Comparison of ENCODE assay signal across 12 cellular contexts in the genomic region with DNA sequence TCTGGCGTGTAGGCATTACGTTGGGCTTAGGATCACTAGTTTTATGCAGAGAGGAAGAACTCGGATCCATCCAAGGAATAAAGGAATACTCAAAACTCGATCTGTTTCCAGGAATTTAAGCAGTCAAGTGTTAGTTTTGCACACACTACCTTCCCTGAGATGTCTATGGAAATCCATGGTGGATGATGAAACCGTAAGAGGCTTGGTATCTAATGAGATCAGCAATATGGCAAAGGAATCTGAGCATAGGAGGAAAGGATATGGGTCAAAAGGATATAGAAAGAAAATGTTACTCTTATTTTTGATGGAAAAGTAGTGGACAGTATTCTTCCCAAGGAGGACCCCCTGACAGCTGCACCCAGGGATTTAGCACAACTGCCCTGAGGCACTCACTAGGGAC. TPM values are rescaled to one million over a fixed set of nuclear protein-coding genes. Genes with fewer than 3 reads are reported as not detected.
A peak's percentile ranks its signal among the peaks of the same experiment; 100 is the strongest.
DNase-seq lines count a peak whose midpoint lies in the region; ATAC-seq, FAIRE-seq and TF ChIP-seq lines count a peak whose summit lies in the region.
"Had no signal": no experiment of that assay in that cellular context is flagged by ENCODE, and none has a peak within 500 bp of the region (broad histone marks: within the 10 kb centered on the region; RNA-seq: fewer than 3 reads in every experiment).

No MANE protein-coding gene starts in this region.

- no peak for TF ChIP-seq EP300 in SK-N-SH (IDR thresholded peaks at IDR 0.05; ENCODE audit: borderline replicate concordance in 1 of 2, low read depth in 1 of 2, low read length in 1 of 2)
- no peak for TF ChIP-seq EP300 in stomach (IDR thresholded peaks at IDR 0.05)

- no peak for DNase-seq in SK-N-SH
- no peak for DNase-seq in activated naive CD8-positive, alpha-beta T cell treated with anti-CD3 and anti-CD28 coated beads, Interleukin-2, amount 10 ng/mL, durations not matched to agents 7 days and 5 days
- DNase-seq in left lung: no peak
- DNase-seq in stomach: no peak
- no peak for DNase-seq in nucleus accumbens (lab: John Stamatoyannopoulos, UW)
- DNase-seq in GM19239 (ENCODE audit: insufficient read length, low spot score): no peak
- DNase-seq in activated gamma-delta T cell (lab: John Stamatoyannopoulos, UW): no peak

- H3K27ac Mint-ChIP-seq in activated naive CD8-positive, alpha-beta T cell treated with anti-CD3 and anti-CD28 coated beads, Interleukin-2, amount 10 ng/mL, durations not matched to agents 7 days and 5 days: peak overlapping the region; percentile 42
- H3K27ac Mint-ChIP-seq: activated B cell treated with CpG ODN at 0.5 μM for 24 hours had no signal

- H3F3A ChIP-seq in SK-N-SH (replicated peaks; ENCODE audit: insufficient read depth): peaks cover 26% of the 10 kb centered on the region

- H3K27me3 ChIP-seq in SK-N-SH (ENCODE audit: insufficient read depth) (no peaks in the 10 kb centered on the region), left lung (no peaks in the 10 kb centered on the region), stomach (no peaks in the 10 kb centered on the region)

- no peaks in the 10 kb centered on the region for H3K9me3 Mint-ChIP-seq in activated naive CD8-positive, alpha-beta T cell treated with anti-CD3 and anti-CD28 coated beads, Interleukin-2, amount 10 ng/mL, durations not matched to agents 7 days and 5 days
- H3K9me3 Mint-ChIP-seq: activated B cell treated with CpG ODN at 0.5 μM for 24 hours; activated naive CD4-positive, alpha-beta T cell treated with anti-CD3 and anti-CD28 coated beads for 36 hours had no signal

- intact Hi-C loops in left lung (cut with DNase I): loop anchor here in 1 of 2 donors (5.0 kb wide), 1 partner anchor 187 kb away; the partner anchor contains the start of gene HIC1
- intact Hi-C loops in stomach (cut with DNase I; ENCODE audit: low total_unique reads): loop anchor here (5.0 kb wide), 1 partner anchor 187 kb away; the partner anchor contains the start of gene HIC1

- H3K36me3 ChIP-seq in SK-N-SH (replicated peaks in 1 of 2; ENCODE audit: control insufficient read depth in 1 of 2, insufficient read depth in 2 of 2, low read length in 1 of 2) (peaks cover 5 to 15% of the 10 kb centered on the region in 2 experiments), left lung (peaks cover 0 to 16% of the 10 kb centered on the region in 2 donors), stomach (peaks cover 12 to 26% (median 20%) of the 10 kb centered on the region in 4 donors)

- CTCF ChIA-PET in SK-N-SH (lab: Yijun Ruan, JAX): interaction anchor here (0.7 to 4.4 kb wide), 44 partner anchors 8 to 362 kb away, joined by 3 to 185 read pairs (median 10); partner anchors contain the start of genes DPH1, HIC1, OVCA2 and RTN4RL1

- no peaks in the 10 kb centered on the region for H3K9me3 ChIP-seq in SK-N-SH
- H3K9me3 ChIP-seq in left lung: no peaks in the 10 kb centered on the region
- no peaks in the 10 kb centered on the region for H3K9me3 ChIP-seq in stomach

- peaks cover 4% of the 10 kb centered on the region; the same call in 1 of the 2 replicates for H3K79me2 ChIP-seq in SK-N-SH (ENCODE audit: insufficient read depth)

- no peak for TF ChIP-seq RAD21 in SK-N-SH (IDR thresholded peaks at IDR 0.05; ENCODE audit: low read length)

- TF ChIP-seq CTCF in SK-N-SH (IDR thresholded peaks at IDR 0.05) (no peak), left lung (IDR thresholded peaks at IDR 0.05) (no peak), stomach (IDR thresholded peaks at IDR 0.05) (no peak)

- peaks cover 54% of the 10 kb centered on the region for H3K36me3 Mint-ChIP-seq in activated naive CD8-positive, alpha-beta T cell treated with anti-CD3 and anti-CD28 coated beads, Interleukin-2, amount 10 ng/mL, durations not matched to agents 7 days and 5 days

- peak overlapping the region; percentile 47 for H3K4me3 Mint-ChIP-seq in activated naive CD8-positive, alpha-beta T cell treated with anti-CD3 and anti-CD28 coated beads, Interleukin-2, amount 10 ng/mL, durations not matched to agents 7 days and 5 days
- H3K4me3 Mint-ChIP-seq: activated B cell treated with CpG ODN at 0.5 μM for 24 hours; activated naive CD4-positive, alpha-beta T cell treated with anti-CD3 and anti-CD28 coated beads for 36 hours had no signal

- no peak for FAIRE-seq in GM19239 (lab: Jason Lieb, UNC)
- FAIRE-seq: H54 had no signal

- H4K20me1 ChIP-seq in SK-N-SH (ENCODE audit: insufficient read depth): no peaks in the 10 kb centered on the region

- H3K27ac ChIP-seq in SK-N-SH (ENCODE audit: low read depth in 2 of 2, low read length in 1 of 2) (peak overlapping the region; percentile 18 to 67), left lung (peak overlapping the region; percentile 53 to 69), stomach (peak overlapping the region; percentile 14 to 74 (median 68))
- H3K27ac ChIP-seq: 22Rv1 had no signal

- no peaks in the 10 kb centered on the region for H3K9me2 ChIP-seq in SK-N-SH

- H3K4me1 Mint-ChIP-seq in activated naive CD8-positive, alpha-beta T cell treated with anti-CD3 and anti-CD28 coated beads, Interleukin-2, amount 10 ng/mL, durations not matched to agents 7 days and 5 days: peaks cover 57% of the 10 kb centered on the region

- no peak for TF ChIP-seq POLR2A in stomach (IDR thresholded peaks at IDR 0.05)

- no peak overlapping the region; the same call in 1 of the 2 replicates for H3K9ac ChIP-seq in SK-N-SH

- H3K4me2 ChIP-seq in SK-N-SH: no peak overlapping the region

- POLR2A ChIA-PET in SK-N-SH (lab: Yijun Ruan, JAX): no interaction called here
- POLR2A ChIA-PET in activated naive CD8-positive, alpha-beta T cell treated with anti-CD3 and anti-CD28 coated beads, Interleukin-2, amount 10 ng/mL, durations not matched to agents 7 days and 5 days (lab: Charles Lee): interaction anchor here (1.1 to 4.4 kb wide), 7 partner anchors 15 to 186 kb away, joined by 3 to 95 read pairs (median 4); partner anchors contain the start of gene HIC1

- WGBS in SK-N-SH (ENCODE audit: low lambda C conversion rate): 90% methylated on average over 5 of the region's 5 CpGs
- WGBS in stomach, 5 donors: 90 to 95% (median 91%) methylated on average over 5 of the region's 5 CpGs

- no peak overlapping the region for H2AFZ ChIP-seq in SK-N-SH (ENCODE audit: low read depth)

- no peak for ATAC-seq in SK-N-SH treated with all-trans-retinoic acid at 6 μM for 48 hours
- no peak for ATAC-seq in activated naive CD8-positive, alpha-beta T cell treated with anti-CD3 and anti-CD28 coated beads, Interleukin-2, amount 10 ng/mL, durations not matched to agents 7 days and 5 days (ENCODE audit: low read depth)
- ATAC-seq in left lung: no peak

- H3K4me3 ChIP-seq in SK-N-SH (ENCODE audit: low read depth in 2 of 2, low read length in 1 of 2): no peak overlapping the region
- H3K4me3 ChIP-seq in left lung: no peak overlapping the region
- H3K4me3 ChIP-seq in stomach: no peak overlapping the region

- peaks cover 7 to 13% of the 10 kb centered on the region in 2 experiments; a peak in 1 of 4 replicates for H3K4me1 ChIP-seq in SK-N-SH (ENCODE audit: control insufficient read depth in 1 of 2, insufficient read depth in 2 of 2, low read depth in 1 of 2, low read length in 1 of 2)
- peaks cover 0 to 13% of the 10 kb centered on the region in 2 donors for H3K4me1 ChIP-seq in left lung
- H3K4me1 ChIP-seq in stomach: peaks cover 5 to 19% (median 16%) of the 10 kb centered on the region in 4 donors

- H3K27me3 Mint-ChIP-seq in activated naive CD8-positive, alpha-beta T cell treated with anti-CD3 and anti-CD28 coated beads, Interleukin-2, amount 10 ng/mL, durations not matched to agents 7 days and 5 days: no peaks in the 10 kb centered on the region
- H3K27me3 Mint-ChIP-seq: activated B cell treated with CpG ODN at 0.5 μM for 24 hours had no signal

TF ChIP-seq in SK-N-SH, 30 proteins besides CTCF, POLR2A, EP300 and RAD21 (continues in another document):
- TF ChIP-seq PBX3 (IDR thresholded peaks at IDR 0.05): no peak
- no peak for TF ChIP-seq SIN3A (IDR thresholded peaks at IDR 0.05; ENCODE audit: borderline replicate concordance, low read depth, low read length)

TF ChIP-seq in SK-N-SH treated with all-trans-retinoic acid at 6 μM for 48 hours, 23 proteins besides CTCF, POLR2A, EP300 and RAD21:
- TF ChIP-seq PPARA (CRISPR knock-in tag; IDR thresholded peaks at IDR 0.05; ENCODE audit: borderline replicate concordance): no peak
- no peak for TF ChIP-seq ZNF565 (CRISPR knock-in tag; conservative IDR thresholded peaks at IDR 0.05; ENCODE audit: low read depth)
- TF ChIP-seq POU6F1 (CRISPR knock-in tag; IDR thresholded peaks at IDR 0.05; ENCODE audit: borderline replicate concordance, low read depth): no peak
- no peak for TF ChIP-seq ZFP3 (CRISPR knock-in tag; IDR thresholded peaks at IDR 0.05)
- no peak for TF ChIP-seq TOX (CRISPR knock-in tag; IDR thresholded peaks at IDR 0.05; ENCODE audit: borderline replicate concordance)
- no peak for TF ChIP-seq ZNF70 (CRISPR knock-in tag; IDR thresholded peaks at IDR 0.05)

RNA-seq across cellular contexts. Expression of gene SMG6, which starts 59.6 kb away (rescaled TPM):
- polyA plus RNA-seq in SK-N-SH (2012; rRNA removed) (9.5 and 15.7 TPM in 2 replicates), stomach (10 to 100 TPM; 17.0 to 22.3 (median 17.1) TPM)
- 9.0 and 10.4 TPM in 2 replicates for polyA plus RNA-seq in SK-N-SH (2012; cell fraction: cytosol; rRNA removed)
- polyA plus RNA-seq in SK-N-SH (2012; cell fraction: nucleus; rRNA removed): 38.2 and 48.1 TPM in 2 replicates
- total RNA-seq in activated naive CD8-positive, alpha-beta T cell treated with anti-CD3 and anti-CD28 coated beads, Interleukin-2, amount 10 ng/mL, durations not matched to agents 7 days and 5 days: 10 to 100 TPM; 48.5 to 58.3 TPM
- total RNA-seq in left lung (10 to 100 TPM; 27.7 to 32.3 TPM), stomach (100 to 1,000 TPM in 1 of 5 donors, 10 to 100 TPM in 4; 22.6 to 102 (median 34.2) TPM)

RNA-seq across cellular contexts. Expression of gene SRR, which starts 59.8 kb away (rescaled TPM):
- polyA plus RNA-seq in SK-N-SH (2012; rRNA removed): 18.5 and 20.2 TPM in 2 replicates
- 20.2 and 21.7 TPM in 2 replicates for polyA plus RNA-seq in SK-N-SH (2012; cell fraction: cytosol; rRNA removed)
- polyA plus RNA-seq in SK-N-SH (2012; cell fraction: nucleus; rRNA removed): 4.6 and 10.0 TPM in 2 replicates
- total RNA-seq in activated naive CD8-positive, alpha-beta T cell treated with anti-CD3 and anti-CD28 coated beads, Interleukin-2, amount 10 ng/mL, durations not matched to agents 7 days and 5 days: 10 to 100 TPM; 16.3 to 19.8 TPM
- 10 to 100 TPM in 1 of 2 donors, 1 to 10 TPM in 1; 9.2 to 11.8 TPM for total RNA-seq in left lung
- total RNA-seq in stomach: 10 to 100 TPM in 4 of 5 donors, 1 to 10 TPM in 1; 1.2 to 44.0 (median 15.4) TPM
- 1 to 10 TPM; 4.3 to 7.8 (median 6.4) TPM for polyA plus RNA-seq in stomach
